In the genomic region with DNA sequence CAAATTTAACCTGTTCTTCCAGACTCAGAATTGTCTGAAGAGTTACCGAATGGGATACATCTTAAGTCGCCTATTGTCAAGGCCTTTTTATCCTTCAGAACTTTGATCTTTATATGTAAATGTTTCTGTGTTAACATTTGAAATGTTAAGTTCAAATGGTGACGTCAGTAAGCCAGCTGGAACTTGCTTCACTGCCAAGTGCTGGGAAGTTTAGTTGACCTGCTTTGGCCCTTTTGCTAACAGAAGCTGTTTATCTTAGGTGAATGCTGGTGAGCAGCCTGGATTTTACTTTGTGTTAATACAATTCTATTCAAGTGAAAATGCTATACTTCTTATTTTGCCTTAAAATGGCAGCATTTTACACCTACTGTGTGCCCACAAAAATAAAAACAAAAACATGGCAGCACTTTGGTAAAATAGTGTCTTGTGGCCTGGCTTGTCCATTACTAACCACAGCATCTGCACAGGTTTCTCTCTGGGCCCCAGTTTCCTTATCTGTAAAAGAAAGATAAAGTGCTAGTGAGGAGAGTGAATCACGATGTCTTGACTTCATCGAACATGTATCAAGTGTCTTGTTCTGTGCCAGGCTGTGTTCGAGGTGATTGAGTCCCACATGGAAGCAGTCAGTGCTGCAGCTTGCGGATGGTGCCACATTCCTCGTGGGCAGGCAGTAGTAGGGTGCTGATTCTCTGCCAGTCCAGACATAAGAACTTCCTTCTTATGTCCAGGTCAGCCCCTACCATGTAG, we compare ENCODE assay signal across 9 cellular contexts. TPM values are rescaled to one million over a fixed set of nuclear protein-coding genes. Genes with fewer than 3 reads are reported as not detected.
DNase-seq lines count a peak whose midpoint lies in the region; ATAC-seq, FAIRE-seq and TF ChIP-seq lines count a peak whose summit lies in the region.
"Had no signal": no experiment of that assay in that cellular context is flagged by ENCODE, and none has a peak within 500 bp of the region (broad histone marks: within the 10 kb centered on the region; RNA-seq: fewer than 3 reads in every experiment).

No MANE protein-coding gene starts in this region.

- in situ Hi-C loops in astrocyte of the cerebellum (cut with HindIII; ENCODE audit: low sequenced_read_pairs), result loop anchor here (25.0 kb wide), 1 partner anchor 195 kb away; no protein-coding TSS in a partner anchor

- peak overlapping the region; percentile 5 to 83 for H3K9ac ChIP-seq in kidney (ENCODE audit: low read length in 2 of 2)

- CTCF ChIA-PET in activated CD4-positive, alpha-beta T cell treated with anti-CD3 and anti-CD28 coated beads for 36 hours (lab: Charles Lee), result interaction anchor here (1.6 kb wide), 1 partner anchor 12 kb away, joined by 6 read pairs; no protein-coding TSS in a partner anchor

- H3K27me3 Mint-ChIP-seq in activated CD4-positive, alpha-beta T cell treated with anti-CD3 and anti-CD28 coated beads for 36 hours, result no peaks in the 10 kb centered on the region

- no peaks in the 10 kb centered on the region for H3K9me3 ChIP-seq in kidney (ENCODE audit: control insufficient read depth in 1 of 2, low read length in 2 of 2)

- H3K4me3 Mint-ChIP-seq in activated CD4-positive, alpha-beta T cell treated with anti-CD3 and anti-CD28 coated beads for 36 hours, result peak overlapping the region; percentile 88
- H3K4me3 Mint-ChIP-seq in stimulated activated effector memory CD8-positive, alpha-beta T cell treated with anti-CD3 and anti-CD28 coated beads, Interleukin-12 subunit alpha, Interleukin-12 subunit beta, amount 100 ng/mL, for 72 hours, result peak overlapping the region; percentile 86

- intact Hi-C loops in activated CD4-positive, alpha-beta T cell treated with anti-CD3 and anti-CD28 coated beads for 36 hours (cut with DNase I, micrococcal nuclease), result loop anchor here (10.0 kb wide), 2 partner anchors 163 to 567 kb away; no protein-coding TSS in a partner anchor
- intact Hi-C loops in kidney (cut with DNase I), result no loop called here

- peaks cover 43% of the 10 kb centered on the region for H3K4me1 Mint-ChIP-seq in activated CD4-positive, alpha-beta T cell treated with anti-CD3 and anti-CD28 coated beads for 36 hours
- H3K4me1 Mint-ChIP-seq in stimulated activated effector memory CD8-positive, alpha-beta T cell treated with anti-CD3 and anti-CD28 coated beads, Interleukin-12 subunit alpha, Interleukin-12 subunit beta, amount 100 ng/mL, for 72 hours, result peaks cover 27% of the 10 kb centered on the region

- H3K4me3 ChIP-seq in astrocyte of the cerebellum (ENCODE audit: low read depth, low read length) (no peak overlapping the region), kidney (ENCODE audit: low read length in 2 of 2) (peak overlapping the region; percentile 26 to 77)
- H3K4me3 ChIP-seq: lung had no signal

- no peaks in the 10 kb centered on the region for H3K9me3 Mint-ChIP-seq in activated CD4-positive, alpha-beta T cell treated with anti-CD3 and anti-CD28 coated beads for 36 hours (ENCODE audit: low read depth)
- H3K9me3 Mint-ChIP-seq in stimulated activated effector memory CD8-positive, alpha-beta T cell treated with anti-CD3 and anti-CD28 coated beads, Interleukin-12 subunit alpha, Interleukin-12 subunit beta, amount 100 ng/mL, for 72 hours, result peaks cover 3% of the 10 kb centered on the region

- H3K4me1 ChIP-seq in kidney (ENCODE audit: control insufficient read depth in 1 of 2, insufficient read depth in 1 of 2, low read depth in 1 of 2, low read length in 2 of 2), result peaks cover 25 to 34% of the 10 kb centered on the region in 2 donors

- no peak for DNase-seq in activated CD4-positive, alpha-beta T cell treated with anti-CD3 and anti-CD28 coated beads for 36 hours
- DNase-seq in activated CD4-positive, alpha-beta T cell treated with anti-CD3 and anti-CD28 coated beads for 4 hours, result no peak
- DNase-seq in astrocyte of the cerebellum (ENCODE audit: low read depth), result peak; percentile 74
- DNase-seq in kidney, result no peak
- DNase-seq in stimulated activated effector memory CD8-positive, alpha-beta T cell treated with anti-CD3 and anti-CD28 coated beads, Interleukin-12 subunit alpha, Interleukin-12 subunit beta, amount 100 ng/mL, for 72 hours (ENCODE audit: low spot score in 2 of 2), result no peak
- DNase-seq in NCI-H446 treated with DMSO at 0.1 percent for 48 hours (lab: John Stamatoyannopoulos, UW), result no peak
- no peak for DNase-seq in activated effector memory CD4-positive, alpha-beta T cell treated with anti-CD3 and anti-CD28 coated beads, Interleukin-2, amount 50 U/mL, for 16 hours
- no peak for DNase-seq in NCI-H526 treated with DMSO at 0.1 percent for 48 hours (lab: John Stamatoyannopoulos, UW)

- peaks cover under 1% of the 10 kb centered on the region in 2 donors for H3K36me3 ChIP-seq in kidney (ENCODE audit: control insufficient read depth in 1 of 2, insufficient read depth in 2 of 2, low read length in 2 of 2)

- H3K27ac ChIP-seq in kidney (ENCODE audit: low read depth in 2 of 2, low read length in 2 of 2), result peak overlapping the region; percentile 88 to 93

- H3K36me3 Mint-ChIP-seq in activated CD4-positive, alpha-beta T cell treated with anti-CD3 and anti-CD28 coated beads for 36 hours (ENCODE audit: low read depth), result peaks cover 16% of the 10 kb centered on the region
- peaks cover 7% of the 10 kb centered on the region for H3K36me3 Mint-ChIP-seq in stimulated activated effector memory CD8-positive, alpha-beta T cell treated with anti-CD3 and anti-CD28 coated beads, Interleukin-12 subunit alpha, Interleukin-12 subunit beta, amount 100 ng/mL, for 72 hours

- no peak for TF ChIP-seq CTCF in astrocyte of the cerebellum (IDR thresholded peaks at IDR 0.05; ENCODE audit: low read depth, low read length, missing control alignments)
- no peak for TF ChIP-seq CTCF in kidney (IDR thresholded peaks at IDR 0.05; ENCODE audit: borderline replicate concordance, extremely low read depth, insufficient read depth)

- POLR2A ChIA-PET in activated CD4-positive, alpha-beta T cell treated with anti-CD3 and anti-CD28 coated beads for 36 hours (lab: Charles Lee), result no interaction called here

- FAIRE-seq in kidney (lab: Jason Lieb, UNC), result peak; percentile 83

- no peak overlapping the region for H3K27ac Mint-ChIP-seq in activated CD4-positive, alpha-beta T cell treated with anti-CD3 and anti-CD28 coated beads for 36 hours
- no peak overlapping the region for H3K27ac Mint-ChIP-seq in stimulated activated effector memory CD8-positive, alpha-beta T cell treated with anti-CD3 and anti-CD28 coated beads, Interleukin-12 subunit alpha, Interleukin-12 subunit beta, amount 100 ng/mL, for 72 hours

- no peak for ATAC-seq in activated CD4-positive, alpha-beta T cell treated with anti-CD3 and anti-CD28 coated beads for 36 hours
- no peak for ATAC-seq in stimulated activated effector memory CD8-positive, alpha-beta T cell treated with anti-CD3 and anti-CD28 coated beads, Interleukin-12 subunit alpha, Interleukin-12 subunit beta, amount 100 ng/mL, for 72 hours

RNA-seq across cellular contexts. Expression of gene NAXD, which starts 2.2 kb away (rescaled TPM):
- 10 to 100 TPM; 19.6 to 23.3 TPM for total RNA-seq in activated CD4-positive, alpha-beta T cell treated with anti-CD3 and anti-CD28 coated beads for 36 hours
- total RNA-seq in kidney, result 37.9 TPM
- 52.7 TPM for polyA plus RNA-seq in kidney (ENCODE audit: insufficient read depth, low read depth, low replicate concordance)

RNA-seq across cellular contexts. Expression of gene RAB20, which starts 56.0 kb away (rescaled TPM):
- total RNA-seq in activated CD4-positive, alpha-beta T cell treated with anti-CD3 and anti-CD28 coated beads for 36 hours, result 1 to 10 TPM; 6.0 to 9.0 TPM
- 33.6 TPM for total RNA-seq in kidney
- polyA plus RNA-seq in kidney (ENCODE audit: insufficient read depth, low read depth, low replicate concordance), result 47.7 TPM
